In genomic region chr7:10704653-10705052, GRCh38 we compare ENCODE assay signal across 25 cellular contexts.
"Had no signal": no experiment of that assay in that cellular context is flagged by ENCODE, and none has a peak within 500 bp of the region (broad histone marks: within the 10 kb centered on the region; RNA-seq: fewer than 3 reads in every experiment).

No MANE protein-coding gene starts in this region.

- H3K27me3 ChIP-seq: stomach, suprapubic skin, testis, thyroid gland, tibial artery, tibial nerve, transverse colon, upper lobe of left lung, upper lobe of right lung, uterus, vagina had no signal

- ATAC-seq: stimulated activated effector memory CD8-positive, alpha-beta T cell treated with anti-CD3 and anti-CD28 coated beads, Interleukin-12 subunit alpha, Interleukin-12 subunit beta, amount 100 ng/mL, for 72 hours; stimulated activated memory B cell treated with anti-CD40 and anti-IgM and Interleukin-4, amounts not matched to agents 10 μg/mL and 1 μg/mL and 100 μg/mL, for 72 hours; stimulated activated naive B cell treated with anti-CD40 and anti-IgM and Interleukin-4, amounts not matched to agents 10 μg/mL and 1 μg/mL and 100 μg/mL, for 72 hours; stimulated activated naive CD8-positive, alpha-beta T cell treated with anti-CD3 and anti-CD28 coated beads, Interleukin-15, amount 100 ng/mL, for 72 hours; stimulated activated naive CD8-positive, alpha-beta T cell treated with anti-CD3 and anti-CD28 coated beads, Interleukin-15, Interleukin-2, amounts not matched to agents 100 U/mL and 50 U/mL, for 24 hours; upper lobe of right lung had no signal

- H3K36me3 ChIP-seq: stomach, suprapubic skin, thoracic aorta, thyroid gland, tibial artery, tibial nerve, transverse colon, upper lobe of left lung, upper lobe of right lung, uterus, vagina had no signal

- H3K9me3 ChIP-seq: suprapubic skin, testis, thoracic aorta, thyroid gland, transverse colon, upper lobe of left lung, upper lobe of right lung, uterus, vagina had no signal

- H3K4me1 ChIP-seq: stomach, suprapubic skin, testis, thyroid gland, tibial artery, tibial nerve, transverse colon, upper lobe of left lung, upper lobe of right lung, uterus, vagina had no signal

- DNase-seq: stimulated activated CD4-positive, alpha-beta T cell treated with anti-CD3 and anti-CD28 coated beads, Interleukin-2, amount 100 ng/mL, for 48 hours; stimulated activated CD4-positive, alpha-beta T cell treated with anti-CD3 and anti-CD28 coated beads, Interleukin-4, amount 100 ng/mL, for 1 hour; stimulated activated CD4-positive, alpha-beta T cell treated with anti-CD3 and anti-CD28 coated beads, Interleukin-4, amount 100 ng/mL, for 24 hours; stimulated activated CD4-positive, alpha-beta T cell treated with anti-CD3 and anti-CD28 coated beads, Interleukin-4, amount 100 ng/mL, for 4 hours; stimulated activated CD8-positive, alpha-beta memory T cell treated with anti-CD3 and anti-CD28 coated beads, Interleukin-4, amount 100 ng/mL, for 48 hours; stimulated activated naive B cell treated with anti-CD40 and anti-IgM and Interleukin-4, amounts not matched to agents 10 μg/mL and 1 μg/mL and 100 μg/mL, for 72 hours; stimulated activated naive CD4-positive, alpha-beta T cell; stimulated activated naive CD4-positive, alpha-beta T cell treated with Interleukin-2 at 50 U/mL for 16 hours; stimulated activated naive CD8-positive, alpha-beta T cell treated with anti-CD3 and anti-CD28 coated beads, Interleukin-15, amount 100 ng/mL, for 72 hours; stimulated activated naive CD8-positive, alpha-beta T cell treated with anti-CD3 and anti-CD28 coated beads, Interleukin-15, Interleukin-2, amounts not matched to agents 100 U/mL and 50 U/mL, for 24 hours; stomach; substantia nigra; testis; thyroid gland; tibial artery; transverse colon; upper lobe of left lung; upper lobe of right lung; uterus had no signal

- H3K27ac ChIP-seq: stomach, suprapubic skin, testis, thoracic aorta, thyroid gland, tibial artery, tibial nerve, transverse colon, upper lobe of left lung, upper lobe of right lung, uterus, vagina had no signal

- H3K4me3 ChIP-seq: stomach, suprapubic skin, testis, thoracic aorta, thyroid gland, tibial artery, tibial nerve, transverse colon, upper lobe of left lung, upper lobe of right lung, uterus, vagina had no signal
